Comparison of ENCODE assay signal across 1 cellular context in the genomic region with DNA sequence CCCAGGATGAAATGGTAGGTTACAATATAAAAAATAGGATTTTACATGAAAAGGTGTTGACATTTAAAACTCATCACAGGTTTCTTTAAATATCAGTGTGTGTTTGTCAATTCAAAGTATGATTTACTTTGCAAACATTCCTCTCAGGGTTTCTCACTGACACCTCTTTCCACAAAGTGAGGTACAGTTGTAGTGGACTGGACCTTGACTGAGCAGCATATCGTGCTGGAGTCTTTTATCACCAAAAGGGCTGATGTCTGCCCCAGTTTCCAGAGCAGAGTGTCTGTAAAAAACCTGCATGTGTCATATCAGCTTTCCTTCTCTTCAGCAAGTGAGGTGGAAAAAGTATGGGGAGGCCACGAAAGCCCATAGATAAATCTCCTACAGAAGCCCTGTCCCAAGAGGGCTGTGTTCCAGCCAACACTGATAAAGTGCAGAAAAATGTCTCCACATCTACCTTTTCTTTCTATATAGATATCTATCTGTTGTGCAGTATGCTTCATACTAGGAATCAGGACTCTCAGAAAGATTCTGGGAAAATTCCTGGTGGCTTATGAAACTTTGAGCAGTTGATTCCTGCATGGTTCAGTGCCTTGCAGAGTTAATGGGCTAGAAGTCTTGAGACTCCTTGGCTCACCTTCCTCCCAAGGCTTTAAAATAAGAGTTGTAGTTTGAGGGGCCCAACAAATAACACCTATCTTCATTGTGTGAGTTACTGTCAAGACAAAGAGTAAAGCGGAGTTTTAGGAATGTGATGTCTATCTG.
TF ChIP-seq lines count a peak whose summit lies in the region.

No MANE protein-coding gene starts in this region.

TF ChIP-seq in HepG2, 621 proteins besides CTCF, POLR2A, EP300 and RAD21 (continued from another document and continues in another):
- TF ChIP-seq, protein P1, sequence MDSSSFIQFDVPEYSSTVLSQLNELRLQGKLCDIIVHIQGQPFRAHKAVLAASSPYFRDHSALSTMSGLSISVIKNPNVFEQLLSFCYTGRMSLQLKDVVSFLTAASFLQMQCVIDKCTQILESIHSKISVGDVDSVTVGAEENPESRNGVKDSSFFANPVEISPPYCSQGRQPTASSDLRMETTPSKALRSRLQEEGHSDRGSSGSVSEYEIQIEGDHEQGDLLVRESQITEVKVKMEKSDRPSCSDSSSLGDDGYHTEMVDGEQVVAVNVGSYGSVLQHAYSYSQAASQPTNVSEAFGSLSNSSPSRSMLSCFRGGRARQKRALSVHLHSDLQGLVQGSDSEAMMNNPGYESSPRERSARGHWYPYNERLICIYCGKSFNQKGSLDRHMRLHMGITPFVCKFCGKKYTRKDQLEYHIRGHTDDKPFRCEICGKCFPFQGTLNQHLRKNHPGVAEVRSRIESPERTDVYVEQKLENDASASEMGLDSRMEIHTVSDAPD (CRISPR knock-in tag; IDR thresholded peaks at IDR 0.05) = no peak
- TF ChIP-seq ZNF337 (CRISPR knock-in tag; IDR thresholded peaks at IDR 0.05; ENCODE audit: borderline replicate concordance, low read depth) (no peak), ZNF225 (CRISPR knock-in tag; IDR thresholded peaks at IDR 0.05) (no peak), ZNF317 (CRISPR knock-in tag; IDR thresholded peaks at IDR 0.05) (no peak; the same call in 1 of the 2 replicates), ZNF160 (CRISPR knock-in tag; IDR thresholded peaks at IDR 0.05) (no peak), SMAD1 (CRISPR knock-in tag; IDR thresholded peaks at IDR 0.05; ENCODE audit: borderline replicate concordance, low read depth) (no peak), RARG (CRISPR knock-in tag; IDR thresholded peaks at IDR 0.05; ENCODE audit: low read depth) (no peak), PITX1 (CRISPR knock-in tag; IDR thresholded peaks at IDR 0.05) (0 out of 2 replicates have a peak, but pooled peaks have one; percentile 8), FOXP1 (IDR thresholded peaks at IDR 0.05) (no peak), FOXP1 (CRISPR knock-in tag; IDR thresholded peaks at IDR 0.05) (peak; percentile 66), SAP130 (CRISPR knock-in tag; IDR thresholded peaks at IDR 0.05; ENCODE audit: low read depth) (peak; percentile 74), NFATC3 (CRISPR knock-in tag; IDR thresholded peaks at IDR 0.05) (no peak), HNRNPH1 (optimal IDR thresholded peaks at IDR 0.05; ENCODE audit: low read depth, low read length) (no peak), ZNF326 (CRISPR knock-in tag; IDR thresholded peaks at IDR 0.05; ENCODE audit: borderline replicate concordance) (no peak), XRCC5 (optimal IDR thresholded peaks at IDR 0.05; ENCODE audit: low read length) (no peak), NAIF1 (CRISPR knock-in tag; IDR thresholded peaks at IDR 0.05; ENCODE audit: borderline replicate concordance) (no peak), IRF2 (CRISPR knock-in tag; IDR thresholded peaks at IDR 0.05) (no peak), SRSF4 (IDR thresholded peaks at IDR 0.05; ENCODE audit: low read depth, low read length, poor library complexity, severe bottlenecking) (no peak), ATRX (CRISPR knock-in tag; IDR thresholded peaks at IDR 0.05; ENCODE audit: borderline replicate concordance) (no peak), POLR2AphosphoS2 (IDR thresholded peaks at IDR 0.05; ENCODE audit: low read depth, low read length) (no peak), ZNF615 (CRISPR knock-in tag; IDR thresholded peaks at IDR 0.05; ENCODE audit: borderline replicate concordance) (no peak), HNF4G (IDR thresholded peaks at IDR 0.05; ENCODE audit: borderline replicate concordance, low read depth, low read length) (peak; percentile 63; the same call in 1 of the 2 replicates), HNF4G (CRISPR knock-in tag; IDR thresholded peaks at IDR 0.05; ENCODE audit: borderline replicate concordance, low read depth) (no peak), ZNF101 (CRISPR knock-in tag; IDR thresholded peaks at IDR 0.05; ENCODE audit: borderline replicate concordance, low read depth) (0 out of 2 replicates have a peak, but pooled peaks have one; percentile 41), FOXJ3 (CRISPR knock-in tag; IDR thresholded peaks at IDR 0.05; ENCODE audit: borderline replicate concordance) (no peak; the same call in 1 of the 2 replicates), TBX2 (CRISPR knock-in tag; IDR thresholded peaks at IDR 0.05; ENCODE audit: borderline replicate concordance) (peak; percentile 49), EHMT2 (IDR thresholded peaks at IDR 0.05; ENCODE audit: borderline replicate concordance, low read depth, low read length) (no peak), ZNF605 (CRISPR knock-in tag; IDR thresholded peaks at IDR 0.05) (no peak), ZNF749 (CRISPR knock-in tag; IDR thresholded peaks at IDR 0.05; ENCODE audit: borderline replicate concordance) (no peak), ZFP37 (CRISPR knock-in tag; IDR thresholded peaks at IDR 0.05; ENCODE audit: borderline replicate concordance) (no peak), KAT7 (CRISPR knock-in tag; IDR thresholded peaks at IDR 0.05; ENCODE audit: borderline replicate concordance) (no peak), ISL2 (CRISPR knock-in tag; IDR thresholded peaks at IDR 0.05) (0 out of 2 replicates have a peak, but pooled peaks have one; percentile 49), GPN1 (CRISPR knock-in tag; IDR thresholded peaks at IDR 0.05; ENCODE audit: borderline replicate concordance) (no peak), ZNF24 (IDR thresholded peaks at IDR 0.05) (no peak), BRCA1 (CRISPR knock-in tag; IDR thresholded peaks at IDR 0.05) (no peak), YEATS4 (CRISPR knock-in tag; IDR thresholded peaks at IDR 0.05; ENCODE audit: borderline replicate concordance) (peak; percentile 13; the same call in 1 of the 2 replicates)
- TF ChIP-seq, protein P2, sequence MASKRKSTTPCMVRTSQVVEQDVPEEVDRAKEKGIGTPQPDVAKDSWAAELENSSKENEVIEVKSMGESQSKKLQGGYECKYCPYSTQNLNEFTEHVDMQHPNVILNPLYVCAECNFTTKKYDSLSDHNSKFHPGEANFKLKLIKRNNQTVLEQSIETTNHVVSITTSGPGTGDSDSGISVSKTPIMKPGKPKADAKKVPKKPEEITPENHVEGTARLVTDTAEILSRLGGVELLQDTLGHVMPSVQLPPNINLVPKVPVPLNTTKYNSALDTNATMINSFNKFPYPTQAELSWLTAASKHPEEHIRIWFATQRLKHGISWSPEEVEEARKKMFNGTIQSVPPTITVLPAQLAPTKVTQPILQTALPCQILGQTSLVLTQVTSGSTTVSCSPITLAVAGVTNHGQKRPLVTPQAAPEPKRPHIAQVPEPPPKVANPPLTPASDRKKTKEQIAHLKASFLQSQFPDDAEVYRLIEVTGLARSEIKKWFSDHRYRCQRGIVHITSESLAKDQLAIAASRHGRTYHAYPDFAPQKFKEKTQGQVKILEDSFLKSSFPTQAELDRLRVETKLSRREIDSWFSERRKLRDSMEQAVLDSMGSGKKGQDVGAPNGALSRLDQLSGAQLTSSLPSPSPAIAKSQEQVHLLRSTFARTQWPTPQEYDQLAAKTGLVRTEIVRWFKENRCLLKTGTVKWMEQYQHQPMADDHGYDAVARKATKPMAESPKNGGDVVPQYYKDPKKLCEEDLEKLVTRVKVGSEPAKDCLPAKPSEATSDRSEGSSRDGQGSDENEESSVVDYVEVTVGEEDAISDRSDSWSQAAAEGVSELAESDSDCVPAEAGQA (IDR thresholded peaks at IDR 0.05; ENCODE audit: low read depth) = no peak
- TF ChIP-seq, protein P2 (CRISPR knock-in tag; IDR thresholded peaks at IDR 0.05; ENCODE audit: borderline replicate concordance) = 0 out of 2 replicates have a peak, but pooled peaks have one; percentile 25
- TF ChIP-seq, protein P3, sequence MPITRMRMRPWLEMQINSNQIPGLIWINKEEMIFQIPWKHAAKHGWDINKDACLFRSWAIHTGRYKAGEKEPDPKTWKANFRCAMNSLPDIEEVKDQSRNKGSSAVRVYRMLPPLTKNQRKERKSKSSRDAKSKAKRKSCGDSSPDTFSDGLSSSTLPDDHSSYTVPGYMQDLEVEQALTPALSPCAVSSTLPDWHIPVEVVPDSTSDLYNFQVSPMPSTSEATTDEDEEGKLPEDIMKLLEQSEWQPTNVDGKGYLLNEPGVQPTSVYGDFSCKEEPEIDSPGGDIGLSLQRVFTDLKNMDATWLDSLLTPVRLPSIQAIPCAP (CRISPR knock-in tag; IDR thresholded peaks at IDR 0.05; ENCODE audit: low read depth) = no peak
- TF ChIP-seq, protein P4, sequence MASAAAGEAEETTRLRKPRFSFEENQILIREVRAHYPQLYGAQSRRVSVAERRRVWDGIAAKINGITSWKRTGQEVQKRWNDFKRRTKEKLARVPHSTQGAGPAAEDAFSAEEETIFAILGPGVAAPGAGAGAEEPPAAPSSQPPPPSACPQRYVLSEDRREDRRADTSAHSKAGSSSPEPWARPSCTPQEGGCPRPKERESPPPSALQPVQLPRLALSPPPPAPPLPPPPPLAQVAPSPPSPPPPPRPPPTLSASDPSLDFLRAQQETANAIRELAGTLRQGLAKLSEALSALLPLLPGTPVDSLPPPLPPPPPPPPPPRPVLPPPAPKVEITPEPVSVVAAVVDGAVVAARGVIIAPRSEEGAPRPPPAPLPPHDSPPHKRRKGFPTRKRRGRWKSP (CRISPR knock-in tag; IDR thresholded peaks at IDR 0.05) = peak; percentile 64
- TF ChIP-seq, protein P5, sequence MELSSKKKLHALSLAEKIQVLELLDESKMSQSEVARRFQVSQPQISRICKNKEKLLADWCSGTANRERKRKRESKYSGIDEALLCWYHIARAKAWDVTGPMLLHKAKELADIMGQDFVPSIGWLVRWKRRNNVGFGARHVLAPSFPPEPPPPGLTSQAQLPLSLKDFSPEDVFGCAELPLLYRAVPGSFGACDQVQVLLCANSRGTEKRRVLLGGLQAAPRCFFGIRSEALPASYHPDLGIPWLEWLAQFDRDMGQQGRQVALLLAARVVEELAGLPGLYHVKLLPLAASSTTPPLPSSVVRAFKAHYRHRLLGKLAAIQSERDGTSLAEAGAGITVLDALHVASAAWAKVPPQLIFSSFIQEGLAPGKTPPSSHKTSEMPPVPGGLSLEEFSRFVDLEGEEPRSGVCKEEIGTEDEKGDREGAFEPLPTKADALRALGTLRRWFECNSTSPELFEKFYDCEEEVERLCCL (CRISPR knock-in tag; IDR thresholded peaks at IDR 0.05; ENCODE audit: borderline replicate concordance) = 0 out of 2 replicates have a peak, but pooled peaks have one; percentile 1
- TF ChIP-seq, protein P6, sequence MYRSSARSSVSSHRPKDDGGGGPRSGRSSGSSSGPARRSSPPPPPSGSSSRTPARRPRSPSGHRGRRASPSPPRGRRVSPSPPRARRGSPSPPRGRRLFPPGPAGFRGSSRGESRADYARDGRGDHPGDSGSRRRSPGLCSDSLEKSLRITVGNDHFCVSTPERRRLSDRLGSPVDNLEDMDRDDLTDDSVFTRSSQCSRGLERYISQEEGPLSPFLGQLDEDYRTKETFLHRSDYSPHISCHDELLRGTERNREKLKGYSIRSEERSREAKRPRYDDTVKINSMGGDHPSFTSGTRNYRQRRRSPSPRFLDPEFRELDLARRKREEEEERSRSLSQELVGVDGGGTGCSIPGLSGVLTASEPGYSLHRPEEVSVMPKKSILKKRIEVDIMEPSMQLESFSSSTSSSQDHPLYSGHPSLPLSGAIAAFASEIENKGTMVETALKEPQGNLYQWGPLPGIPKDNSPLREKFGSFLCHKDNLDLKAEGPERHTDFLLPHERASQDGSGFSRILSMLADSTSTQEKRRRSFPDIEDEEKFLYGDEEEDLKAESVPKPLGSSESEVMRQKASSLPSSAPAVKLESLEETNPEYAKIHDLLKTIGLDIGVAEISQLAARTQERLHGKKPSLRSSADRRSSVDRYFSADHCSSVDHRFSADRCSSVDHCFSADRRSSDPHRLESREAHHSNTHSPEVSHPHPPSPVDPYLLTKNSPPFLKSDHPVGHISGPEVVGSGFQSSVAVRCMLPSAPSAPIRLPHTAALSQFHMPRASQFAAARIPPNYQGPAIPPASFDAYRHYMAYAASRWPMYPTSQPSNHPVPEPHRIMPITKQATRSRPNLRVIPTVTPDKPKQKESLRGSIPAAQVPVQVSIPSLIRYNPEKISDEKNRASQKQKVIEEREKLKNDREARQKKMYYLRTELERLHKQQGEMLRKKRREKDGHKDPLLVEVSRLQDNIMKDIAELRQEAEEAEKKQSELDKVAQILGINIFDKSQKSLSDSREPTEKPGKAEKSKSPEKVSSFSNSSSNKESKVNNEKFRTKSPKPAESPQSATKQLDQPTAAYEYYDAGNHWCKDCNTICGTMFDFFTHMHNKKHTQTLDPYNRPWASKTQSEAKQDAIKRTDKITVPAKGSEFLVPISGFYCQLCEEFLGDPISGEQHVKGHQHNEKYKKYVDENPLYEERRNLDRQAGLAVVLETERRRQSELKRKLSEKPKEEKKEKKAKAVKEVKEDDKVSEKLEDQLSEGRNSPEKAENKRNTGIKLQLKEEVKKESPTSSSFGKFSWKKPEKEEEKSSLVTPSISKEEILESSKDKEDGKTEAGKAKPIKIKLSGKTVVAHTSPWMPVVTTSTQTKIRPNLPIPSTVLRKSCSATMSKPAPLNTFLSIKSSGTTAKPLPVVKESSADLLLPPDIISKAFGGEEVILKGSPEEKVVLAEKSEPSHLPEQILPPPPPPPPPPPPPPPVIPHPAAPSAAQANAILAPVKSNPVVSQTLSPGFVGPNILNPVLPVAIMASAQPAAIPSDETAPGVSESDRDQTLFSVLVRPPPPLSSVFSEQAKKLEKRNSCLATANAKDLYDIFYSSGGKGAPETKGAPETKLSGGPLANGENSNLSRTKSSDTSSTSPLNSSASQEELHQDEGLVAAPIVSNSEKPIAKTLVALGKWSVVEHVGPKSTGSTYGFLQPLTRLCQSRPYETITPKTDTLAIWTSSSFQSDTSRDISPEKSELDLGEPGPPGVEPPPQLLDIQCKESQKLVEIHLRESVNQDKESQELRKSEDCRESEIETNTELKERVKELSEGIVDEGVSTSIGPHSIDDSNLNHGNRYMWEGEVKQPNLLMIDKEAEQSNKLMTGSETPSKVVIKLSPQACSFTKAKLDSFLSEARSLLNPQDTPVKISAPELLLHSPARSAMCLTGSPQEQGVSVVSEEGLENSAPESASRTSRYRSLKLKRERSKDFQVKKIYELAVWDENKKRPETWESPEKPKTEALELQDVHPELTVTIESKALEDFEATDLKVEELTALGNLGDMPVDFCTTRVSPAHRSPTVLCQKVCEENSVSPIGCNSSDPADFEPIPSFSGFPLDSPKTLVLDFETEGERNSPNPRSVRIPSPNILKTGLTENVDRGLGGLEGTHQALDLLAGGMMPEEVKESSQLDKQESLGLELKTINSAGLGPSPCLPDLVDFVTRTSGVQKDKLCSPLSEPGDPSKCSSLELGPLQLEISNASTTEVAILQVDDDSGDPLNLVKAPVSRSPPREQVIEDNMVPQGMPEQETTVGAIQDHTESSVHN (CRISPR knock-in tag; IDR thresholded peaks at IDR 0.05) = no peak
